2 cellular contexts compared by ENCODE assay signal in genomic region chr16:29628707-29629106, GRCh38. TPM values are rescaled to one million over a fixed set of nuclear protein-coding genes. Genes with fewer than 3 reads are reported as not detected.
"Had no signal": no experiment of that assay in that cellular context is flagged by ENCODE, and none has a peak within 500 bp of the region (broad histone marks: within the 10 kb centered on the region; RNA-seq: fewer than 3 reads in every experiment).

No MANE protein-coding gene starts in this region.

RNA-seq across cellular contexts. Expression of gene SPN, which starts 34.3 kb away (rescaled TPM):
- total RNA-seq: bronchial epithelial cell, chondrocyte had no signal
